ENCODE assay signal across 1 cellular context in genomic region chr11:914747-915493, GRCh38.
TF ChIP-seq lines count a peak whose summit lies in the region.

No MANE protein-coding gene starts in this region.

TF ChIP-seq in HepG2, 621 proteins besides CTCF, POLR2A, EP300 and RAD21 (continued from another document and continues in another):
- TF ChIP-seq, protein P1, sequence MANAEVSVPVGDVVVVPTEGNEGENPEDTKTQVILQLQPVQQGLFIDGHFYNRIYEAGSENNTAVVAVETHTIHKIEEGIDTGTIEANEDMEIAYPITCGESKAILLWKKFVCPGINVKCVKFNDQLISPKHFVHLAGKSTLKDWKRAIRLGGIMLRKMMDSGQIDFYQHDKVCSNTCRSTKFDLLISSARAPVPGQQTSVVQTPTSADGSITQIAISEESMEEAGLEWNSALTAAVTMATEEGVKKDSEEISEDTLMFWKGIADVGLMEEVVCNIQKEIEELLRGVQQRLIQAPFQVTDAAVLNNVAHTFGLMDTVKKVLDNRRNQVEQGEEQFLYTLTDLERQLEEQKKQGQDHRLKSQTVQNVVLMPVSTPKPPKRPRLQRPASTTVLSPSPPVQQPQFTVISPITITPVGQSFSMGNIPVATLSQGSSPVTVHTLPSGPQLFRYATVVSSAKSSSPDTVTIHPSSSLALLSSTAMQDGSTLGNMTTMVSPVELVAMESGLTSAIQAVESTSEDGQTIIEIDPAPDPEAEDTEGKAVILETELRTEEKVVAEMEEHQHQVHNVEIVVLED (CRISPR knock-in tag; IDR thresholded peaks at IDR 0.05; ENCODE audit: borderline replicate concordance), result peak; percentile 57; the same call in 1 of the 2 replicates
- TF ChIP-seq NCOA2 (CRISPR knock-in tag; IDR thresholded peaks at IDR 0.05) (peak; percentile 66), MED1 (CRISPR knock-in tag; IDR thresholded peaks at IDR 0.05) (peak; percentile 90), ZBTB26 (CRISPR knock-in tag; IDR thresholded peaks at IDR 0.05; ENCODE audit: borderline replicate concordance) (no peak), RBM39 (IDR thresholded peaks at IDR 0.05; ENCODE audit: low read depth, low read length, poor library complexity, severe bottlenecking) (no peak), ZNF12 (CRISPR knock-in tag; IDR thresholded peaks at IDR 0.05) (peak; percentile 38; the same call in 1 of the 2 replicates), ZNF556 (CRISPR knock-in tag; IDR thresholded peaks at IDR 0.05; ENCODE audit: borderline replicate concordance) (peak; percentile 52; the same call in 1 of the 2 replicates), SMAD3 (CRISPR knock-in tag; IDR thresholded peaks at IDR 0.05) (0 out of 2 replicates have a peak, but pooled peaks have one; percentile 30), NFYC (CRISPR knock-in tag; IDR thresholded peaks at IDR 0.05) (no peak), ZNF790 (CRISPR knock-in tag; IDR thresholded peaks at IDR 0.05; ENCODE audit: borderline replicate concordance) (no peak), MTF1 (CRISPR knock-in tag; IDR thresholded peaks at IDR 0.05) (no peak), PTBP1 (IDR thresholded peaks at IDR 0.05; ENCODE audit: low read depth, low read length, poor library complexity, severe bottlenecking) (no peak), SOX13 (IDR thresholded peaks at IDR 0.05) (no peak), SOX13 (CRISPR knock-in tag; conservative IDR thresholded peaks at IDR 0.05 in 1 of 2, IDR thresholded peaks at IDR 0.05 in 1 of 2) (peak in 1 of 2 experiments; percentile 71; a peak in 2 of 4 replicates), HDAC1 (CRISPR knock-in tag; IDR thresholded peaks at IDR 0.05) (peak; percentile 84), CCAR2 (optimal IDR thresholded peaks at IDR 0.05; ENCODE audit: low read depth, low read length) (no peak), TCF12 (IDR thresholded peaks at IDR 0.05) (no peak), TCF12 (CRISPR knock-in tag; IDR thresholded peaks at IDR 0.05) (no peak), ZNF501 (CRISPR knock-in tag; IDR thresholded peaks at IDR 0.05) (peak; percentile 79), ZNF703 (CRISPR knock-in tag; IDR thresholded peaks at IDR 0.05; ENCODE audit: borderline replicate concordance) (no peak), MLLT10 (CRISPR knock-in tag; IDR thresholded peaks at IDR 0.05) (no peak), SALL2 (CRISPR knock-in tag; IDR thresholded peaks at IDR 0.05) (0 out of 2 replicates have a peak, but pooled peaks have one; percentile 51), PATZ1 (CRISPR knock-in tag; IDR thresholded peaks at IDR 0.05) (peak; percentile 57), NFYB (CRISPR knock-in tag; IDR thresholded peaks at IDR 0.05) (no peak), STAG1 (CRISPR knock-in tag; IDR thresholded peaks at IDR 0.05) (0 out of 2 replicates have a peak, but pooled peaks have one; percentile 1), ESRRA (CRISPR knock-in tag; IDR thresholded peaks at IDR 0.05; ENCODE audit: low read depth) (peak; percentile 96), ARNTL (CRISPR knock-in tag; IDR thresholded peaks at IDR 0.05) (peak; percentile 96), ZSCAN25 (CRISPR knock-in tag; IDR thresholded peaks at IDR 0.05) (0 out of 2 replicates have a peak, but pooled peaks have one; percentile 62), RELA (CRISPR knock-in tag; IDR thresholded peaks at IDR 0.05) (no peak), TSC22D2 (CRISPR knock-in tag; IDR thresholded peaks at IDR 0.05; ENCODE audit: borderline replicate concordance) (no peak), HNF1A (IDR thresholded peaks at IDR 0.05; ENCODE audit: low read depth) (no peak), HNF1A (CRISPR knock-in tag; IDR thresholded peaks at IDR 0.05; ENCODE audit: borderline replicate concordance) (peak; percentile 40), ZNF337 (CRISPR knock-in tag; IDR thresholded peaks at IDR 0.05; ENCODE audit: borderline replicate concordance, low read depth) (no peak; the same call in 1 of the 2 replicates), THYN1 (CRISPR knock-in tag; IDR thresholded peaks at IDR 0.05; ENCODE audit: borderline replicate concordance, low read depth) (no peak), NFKBIZ (CRISPR knock-in tag; IDR thresholded peaks at IDR 0.05) (0 out of 2 replicates have a peak, but pooled peaks have one; percentile 48), SIN3A (IDR thresholded peaks at IDR 0.05; ENCODE audit: borderline replicate concordance, low read depth, low read length) (peak; percentile 70; the same call in 1 of the 2 replicates), ZNF879 (CRISPR knock-in tag; IDR thresholded peaks at IDR 0.05) (0 out of 2 replicates have a peak, but pooled peaks have one; percentile 55), MAFG (CRISPR knock-in tag; IDR thresholded peaks at IDR 0.05) (peak; percentile 79), KAT2B (IDR thresholded peaks at IDR 0.05; ENCODE audit: borderline replicate concordance, low read depth, low read length) (no peak)
- TF ChIP-seq, protein P2, sequence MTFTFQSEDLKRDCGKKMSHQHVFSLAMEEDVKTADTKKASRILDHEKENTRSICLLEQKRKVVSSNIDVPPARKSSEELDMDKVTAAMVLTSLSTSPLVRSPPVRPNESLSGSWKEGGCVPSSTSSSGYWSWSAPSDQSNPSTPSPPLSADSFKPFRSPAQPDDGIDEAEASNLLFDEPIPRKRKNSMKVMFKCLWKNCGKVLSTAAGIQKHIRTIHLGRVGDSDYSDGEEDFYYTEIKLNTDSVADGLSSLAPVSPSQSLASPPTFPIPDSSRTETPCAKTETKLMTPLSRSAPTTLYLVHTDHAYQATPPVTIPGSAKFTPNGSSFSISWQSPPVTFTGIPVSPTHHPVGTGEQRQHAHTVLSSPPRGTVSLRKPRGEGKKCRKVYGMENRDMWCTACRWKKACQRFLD (CRISPR knock-in tag; IDR thresholded peaks at IDR 0.05; ENCODE audit: borderline replicate concordance), result no peak
- TF ChIP-seq, protein P3, sequence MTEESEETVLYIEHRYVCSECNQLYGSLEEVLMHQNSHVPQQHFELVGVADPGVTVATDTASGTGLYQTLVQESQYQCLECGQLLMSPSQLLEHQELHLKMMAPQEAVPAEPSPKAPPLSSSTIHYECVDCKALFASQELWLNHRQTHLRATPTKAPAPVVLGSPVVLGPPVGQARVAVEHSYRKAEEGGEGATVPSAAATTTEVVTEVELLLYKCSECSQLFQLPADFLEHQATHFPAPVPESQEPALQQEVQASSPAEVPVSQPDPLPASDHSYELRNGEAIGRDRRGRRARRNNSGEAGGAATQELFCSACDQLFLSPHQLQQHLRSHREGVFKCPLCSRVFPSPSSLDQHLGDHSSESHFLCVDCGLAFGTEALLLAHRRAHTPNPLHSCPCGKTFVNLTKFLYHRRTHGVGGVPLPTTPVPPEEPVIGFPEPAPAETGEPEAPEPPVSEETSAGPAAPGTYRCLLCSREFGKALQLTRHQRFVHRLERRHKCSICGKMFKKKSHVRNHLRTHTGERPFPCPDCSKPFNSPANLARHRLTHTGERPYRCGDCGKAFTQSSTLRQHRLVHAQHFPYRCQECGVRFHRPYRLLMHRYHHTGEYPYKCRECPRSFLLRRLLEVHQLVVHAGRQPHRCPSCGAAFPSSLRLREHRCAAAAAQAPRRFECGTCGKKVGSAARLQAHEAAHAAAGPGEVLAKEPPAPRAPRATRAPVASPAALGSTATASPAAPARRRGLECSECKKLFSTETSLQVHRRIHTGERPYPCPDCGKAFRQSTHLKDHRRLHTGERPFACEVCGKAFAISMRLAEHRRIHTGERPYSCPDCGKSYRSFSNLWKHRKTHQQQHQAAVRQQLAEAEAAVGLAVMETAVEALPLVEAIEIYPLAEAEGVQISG (CRISPR knock-in tag; IDR thresholded peaks at IDR 0.05), result peak; percentile 68; the same call in 1 of the 2 replicates
- TF ChIP-seq, protein P4, sequence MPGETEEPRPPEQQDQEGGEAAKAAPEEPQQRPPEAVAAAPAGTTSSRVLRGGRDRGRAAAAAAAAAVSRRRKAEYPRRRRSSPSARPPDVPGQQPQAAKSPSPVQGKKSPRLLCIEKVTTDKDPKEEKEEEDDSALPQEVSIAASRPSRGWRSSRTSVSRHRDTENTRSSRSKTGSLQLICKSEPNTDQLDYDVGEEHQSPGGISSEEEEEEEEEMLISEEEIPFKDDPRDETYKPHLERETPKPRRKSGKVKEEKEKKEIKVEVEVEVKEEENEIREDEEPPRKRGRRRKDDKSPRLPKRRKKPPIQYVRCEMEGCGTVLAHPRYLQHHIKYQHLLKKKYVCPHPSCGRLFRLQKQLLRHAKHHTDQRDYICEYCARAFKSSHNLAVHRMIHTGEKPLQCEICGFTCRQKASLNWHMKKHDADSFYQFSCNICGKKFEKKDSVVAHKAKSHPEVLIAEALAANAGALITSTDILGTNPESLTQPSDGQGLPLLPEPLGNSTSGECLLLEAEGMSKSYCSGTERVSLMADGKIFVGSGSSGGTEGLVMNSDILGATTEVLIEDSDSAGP (CRISPR knock-in tag; IDR thresholded peaks at IDR 0.05; ENCODE audit: borderline replicate concordance), result peak; percentile 71; the same call in 1 of the 2 replicates
- TF ChIP-seq, protein P5, sequence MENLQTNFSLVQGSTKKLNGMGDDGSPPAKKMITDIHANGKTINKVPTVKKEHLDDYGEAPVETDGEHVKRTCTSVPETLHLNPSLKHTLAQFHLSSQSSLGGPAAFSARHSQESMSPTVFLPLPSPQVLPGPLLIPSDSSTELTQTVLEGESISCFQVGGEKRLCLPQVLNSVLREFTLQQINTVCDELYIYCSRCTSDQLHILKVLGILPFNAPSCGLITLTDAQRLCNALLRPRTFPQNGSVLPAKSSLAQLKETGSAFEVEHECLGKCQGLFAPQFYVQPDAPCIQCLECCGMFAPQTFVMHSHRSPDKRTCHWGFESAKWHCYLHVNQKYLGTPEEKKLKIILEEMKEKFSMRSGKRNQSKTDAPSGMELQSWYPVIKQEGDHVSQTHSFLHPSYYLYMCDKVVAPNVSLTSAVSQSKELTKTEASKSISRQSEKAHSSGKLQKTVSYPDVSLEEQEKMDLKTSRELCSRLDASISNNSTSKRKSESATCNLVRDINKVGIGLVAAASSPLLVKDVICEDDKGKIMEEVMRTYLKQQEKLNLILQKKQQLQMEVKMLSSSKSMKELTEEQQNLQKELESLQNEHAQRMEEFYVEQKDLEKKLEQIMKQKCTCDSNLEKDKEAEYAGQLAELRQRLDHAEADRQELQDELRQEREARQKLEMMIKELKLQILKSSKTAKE (CRISPR knock-in tag; IDR thresholded peaks at IDR 0.05; ENCODE audit: borderline replicate concordance), result 0 out of 2 replicates have a peak, but pooled peaks have one; percentile 58
- TF ChIP-seq, protein P6, sequence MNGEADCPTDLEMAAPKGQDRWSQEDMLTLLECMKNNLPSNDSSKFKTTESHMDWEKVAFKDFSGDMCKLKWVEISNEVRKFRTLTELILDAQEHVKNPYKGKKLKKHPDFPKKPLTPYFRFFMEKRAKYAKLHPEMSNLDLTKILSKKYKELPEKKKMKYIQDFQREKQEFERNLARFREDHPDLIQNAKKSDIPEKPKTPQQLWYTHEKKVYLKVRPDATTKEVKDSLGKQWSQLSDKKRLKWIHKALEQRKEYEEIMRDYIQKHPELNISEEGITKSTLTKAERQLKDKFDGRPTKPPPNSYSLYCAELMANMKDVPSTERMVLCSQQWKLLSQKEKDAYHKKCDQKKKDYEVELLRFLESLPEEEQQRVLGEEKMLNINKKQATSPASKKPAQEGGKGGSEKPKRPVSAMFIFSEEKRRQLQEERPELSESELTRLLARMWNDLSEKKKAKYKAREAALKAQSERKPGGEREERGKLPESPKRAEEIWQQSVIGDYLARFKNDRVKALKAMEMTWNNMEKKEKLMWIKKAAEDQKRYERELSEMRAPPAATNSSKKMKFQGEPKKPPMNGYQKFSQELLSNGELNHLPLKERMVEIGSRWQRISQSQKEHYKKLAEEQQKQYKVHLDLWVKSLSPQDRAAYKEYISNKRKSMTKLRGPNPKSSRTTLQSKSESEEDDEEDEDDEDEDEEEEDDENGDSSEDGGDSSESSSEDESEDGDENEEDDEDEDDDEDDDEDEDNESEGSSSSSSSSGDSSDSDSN (CRISPR knock-in tag; IDR thresholded peaks at IDR 0.05), result 0 out of 2 replicates have a peak, but pooled peaks have one; percentile 49
